In the genomic region with DNA sequence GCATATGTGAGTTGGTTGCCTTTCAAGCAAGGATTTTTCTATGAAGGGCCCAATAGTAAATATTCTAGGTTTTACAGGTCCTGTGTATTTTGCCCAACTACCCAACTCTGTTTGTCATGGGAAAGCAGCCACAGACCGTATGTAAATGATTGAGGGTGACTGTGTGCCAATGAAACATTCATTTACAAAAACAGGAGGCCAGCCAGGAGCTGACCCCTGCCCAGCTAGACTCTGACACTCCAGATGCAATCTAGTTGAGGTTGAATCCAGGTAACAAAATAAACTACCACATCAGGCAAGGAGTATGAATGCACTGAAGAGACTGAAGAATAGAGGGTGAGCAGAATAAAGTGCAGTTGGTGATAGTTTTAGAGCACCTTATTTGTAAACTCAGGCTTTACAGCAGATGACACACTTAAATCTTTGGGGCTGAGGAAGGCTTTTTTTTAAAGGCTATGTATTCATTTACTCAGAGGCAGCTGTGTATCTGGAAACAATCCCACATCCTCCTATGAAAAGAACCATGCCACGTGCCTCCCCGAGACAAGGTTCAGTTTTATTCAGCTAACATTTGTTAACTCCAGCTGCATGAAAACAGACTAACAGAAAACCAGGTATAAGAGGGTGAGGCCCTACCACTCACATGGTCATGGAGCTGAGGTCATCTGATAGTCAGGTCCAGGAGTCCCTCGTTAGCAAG, we compare ENCODE assay signal across 20 cellular contexts.
DNase-seq lines count a peak whose midpoint lies in the region; ATAC-seq lines count a peak whose summit lies in the region.
"Had no signal": no experiment of that assay in that cellular context is flagged by ENCODE, and none has a peak within 500 bp of the region (broad histone marks: within the 10 kb centered on the region; RNA-seq: fewer than 3 reads in every experiment).

No MANE protein-coding gene starts in this region.

- H3K9me3 ChIP-seq in subcutaneous abdominal adipose tissue (ENCODE audit: control insufficient read depth in 5 of 5, low read length in 5 of 5): no peaks in the 10 kb centered on the region
- H3K9me3 ChIP-seq: left lung, psoas muscle had no signal

- POLR2A ChIA-PET in activated naive CD8-positive, alpha-beta T cell treated with anti-CD3 and anti-CD28 coated beads, Interleukin-2, amount 10 ng/mL, durations not matched to agents 7 days and 5 days (lab: Charles Lee): no interaction called here

- peaks cover 14% of the 10 kb centered on the region for H3K4me1 Mint-ChIP-seq in activated naive CD8-positive, alpha-beta T cell treated with anti-CD3 and anti-CD28 coated beads, Interleukin-2, amount 10 ng/mL, durations not matched to agents 7 days and 5 days
- H3K4me1 Mint-ChIP-seq in activated naive CD8-positive, alpha-beta T cell treated with anti-CD3 and anti-CD28 coated beads, Interleukin-2, amount 50 U/mL, for 24 hours: peaks cover 35% of the 10 kb centered on the region
- H3K4me1 Mint-ChIP-seq in activated naive CD4-positive, alpha-beta T cell treated with anti-CD3 and anti-CD28 coated beads, Interleukin-2, amount 50 U/mL, for 24 hours: peaks cover 79% of the 10 kb centered on the region

- no peak overlapping the region for H3K4me3 ChIP-seq in subcutaneous abdominal adipose tissue (ENCODE audit: low read depth in 1 of 5, low read length in 5 of 5)
- H3K4me3 ChIP-seq: left lung, PC-9, psoas muscle had no signal

- H3K27ac Mint-ChIP-seq in activated naive CD8-positive, alpha-beta T cell treated with anti-CD3 and anti-CD28 coated beads, Interleukin-2, amount 10 ng/mL, durations not matched to agents 7 days and 5 days: no peak overlapping the region
- H3K27ac Mint-ChIP-seq in activated naive CD8-positive, alpha-beta T cell treated with anti-CD3 and anti-CD28 coated beads, Interleukin-2, amount 50 U/mL, for 24 hours: no peak overlapping the region
- peak overlapping the region; percentile 87 for H3K27ac Mint-ChIP-seq in activated naive CD4-positive, alpha-beta T cell treated with anti-CD3 and anti-CD28 coated beads, Interleukin-2, amount 50 U/mL, for 24 hours
- H3K27ac Mint-ChIP-seq: dendritic cell treated with granulocyte-macrophage colony-stimulating factor and Interleukin-4, amounts not matched to agents 40 ng/mL and 50 ng/mL, for 4 days; natural killer cell treated with Interleukin-12 subunit alpha and Interleukin-12 subunit beta and Interleukin-15 and Interleukin-18, amount 100 ng/mL, for 72 hours had no signal

- H3K27ac ChIP-seq in subcutaneous abdominal adipose tissue (ENCODE audit: low read depth, low read length): peak overlapping the region; percentile 42
- H3K27ac ChIP-seq: left lung, PC-9, psoas muscle had no signal

- no peaks in the 10 kb centered on the region for H3K36me3 Mint-ChIP-seq in activated naive CD8-positive, alpha-beta T cell treated with anti-CD3 and anti-CD28 coated beads, Interleukin-2, amount 10 ng/mL, durations not matched to agents 7 days and 5 days
- no peaks in the 10 kb centered on the region for H3K36me3 Mint-ChIP-seq in activated naive CD8-positive, alpha-beta T cell treated with anti-CD3 and anti-CD28 coated beads, Interleukin-2, amount 50 U/mL, for 24 hours (ENCODE audit: low read depth)
- H3K36me3 Mint-ChIP-seq in activated naive CD4-positive, alpha-beta T cell treated with anti-CD3 and anti-CD28 coated beads, Interleukin-2, amount 50 U/mL, for 24 hours: no peaks in the 10 kb centered on the region
- H3K36me3 Mint-ChIP-seq: natural killer cell treated with Interleukin-12 subunit alpha and Interleukin-12 subunit beta and Interleukin-15 and Interleukin-18, amount 100 ng/mL, for 72 hours had no signal

- DNase-seq in activated naive CD8-positive, alpha-beta T cell treated with anti-CD3 and anti-CD28 coated beads, Interleukin-2, amount 10 ng/mL, durations not matched to agents 7 days and 5 days: no peak
- no peak for DNase-seq in activated naive CD8-positive, alpha-beta T cell treated with anti-CD3 and anti-CD28 coated beads, Interleukin-2, amount 50 U/mL, for 24 hours
- DNase-seq in left kidney (ENCODE audit: low read depth, low spot score): peak; percentile 18
- no peak for DNase-seq in SHP77 (lab: John Stamatoyannopoulos, UW)
- DNase-seq: Calu3; GDM1; left lung; NCI-H1105 treated with DMSO at 0.1 percent for 48 hours; PC-9; psoas muscle; stimulated activated CD4-positive, alpha-beta T cell treated with anti-CD3 and anti-CD28 coated beads, Interleukin-15, amount 100 ng/mL, for 24 hours had no signal

- no peak overlapping the region for H3K9ac ChIP-seq in subcutaneous abdominal adipose tissue (ENCODE audit: low read length in 5 of 5)

- H3K4me1 ChIP-seq in subcutaneous abdominal adipose tissue (ENCODE audit: control insufficient read depth in 5 of 5, insufficient read depth in 5 of 5, low read length in 5 of 5): peaks cover 2 to 78% (median 11%) of the 10 kb centered on the region in 5 donors

- H3K36me3 ChIP-seq in subcutaneous abdominal adipose tissue (ENCODE audit: control insufficient read depth in 5 of 5, insufficient read depth in 5 of 5, low read length in 5 of 5): no peaks in the 10 kb centered on the region
- H3K36me3 ChIP-seq: left lung had no signal

- H3K4me3 Mint-ChIP-seq in activated naive CD8-positive, alpha-beta T cell treated with anti-CD3 and anti-CD28 coated beads, Interleukin-2, amount 10 ng/mL, durations not matched to agents 7 days and 5 days: no peak overlapping the region
- no peak overlapping the region for H3K4me3 Mint-ChIP-seq in activated naive CD8-positive, alpha-beta T cell treated with anti-CD3 and anti-CD28 coated beads, Interleukin-2, amount 50 U/mL, for 24 hours
- no peak overlapping the region for H3K4me3 Mint-ChIP-seq in activated naive CD4-positive, alpha-beta T cell treated with anti-CD3 and anti-CD28 coated beads, Interleukin-2, amount 50 U/mL, for 24 hours
- H3K4me3 Mint-ChIP-seq: dendritic cell treated with granulocyte-macrophage colony-stimulating factor and Interleukin-4, amounts not matched to agents 40 ng/mL and 50 ng/mL, for 4 days; natural killer cell treated with Interleukin-12 subunit alpha and Interleukin-12 subunit beta and Interleukin-15 and Interleukin-18, amount 100 ng/mL, for 72 hours had no signal

- peaks cover 6% of the 10 kb centered on the region for H3K27me3 Mint-ChIP-seq in activated naive CD8-positive, alpha-beta T cell treated with anti-CD3 and anti-CD28 coated beads, Interleukin-2, amount 10 ng/mL, durations not matched to agents 7 days and 5 days
- no peaks in the 10 kb centered on the region for H3K27me3 Mint-ChIP-seq in activated naive CD8-positive, alpha-beta T cell treated with anti-CD3 and anti-CD28 coated beads, Interleukin-2, amount 50 U/mL, for 24 hours
- no peaks in the 10 kb centered on the region for H3K27me3 Mint-ChIP-seq in activated naive CD4-positive, alpha-beta T cell treated with anti-CD3 and anti-CD28 coated beads, Interleukin-2, amount 50 U/mL, for 24 hours
- H3K27me3 Mint-ChIP-seq: dendritic cell treated with granulocyte-macrophage colony-stimulating factor and Interleukin-4, amounts not matched to agents 40 ng/mL and 50 ng/mL, for 4 days had no signal

- H3K27me3 ChIP-seq in subcutaneous abdominal adipose tissue (ENCODE audit: control insufficient read depth in 5 of 5, insufficient read depth in 4 of 5, low read length in 5 of 5): no peaks in the 10 kb centered on the region
- H3K27me3 ChIP-seq: left lung had no signal

- no peaks in the 10 kb centered on the region for H3K9me3 Mint-ChIP-seq in activated naive CD8-positive, alpha-beta T cell treated with anti-CD3 and anti-CD28 coated beads, Interleukin-2, amount 10 ng/mL, durations not matched to agents 7 days and 5 days
- H3K9me3 Mint-ChIP-seq in activated naive CD8-positive, alpha-beta T cell treated with anti-CD3 and anti-CD28 coated beads, Interleukin-2, amount 50 U/mL, for 24 hours: no peaks in the 10 kb centered on the region
- H3K9me3 Mint-ChIP-seq in activated naive CD4-positive, alpha-beta T cell treated with anti-CD3 and anti-CD28 coated beads, Interleukin-2, amount 50 U/mL, for 24 hours: no peaks in the 10 kb centered on the region
- H3K9me3 Mint-ChIP-seq: dendritic cell treated with granulocyte-macrophage colony-stimulating factor and Interleukin-4, amounts not matched to agents 40 ng/mL and 50 ng/mL, for 4 days; natural killer cell treated with Interleukin-12 subunit alpha and Interleukin-12 subunit beta and Interleukin-15 and Interleukin-18, amount 100 ng/mL, for 72 hours had no signal

- peak; percentile 42 for ATAC-seq in activated naive CD8-positive, alpha-beta T cell treated with anti-CD3 and anti-CD28 coated beads, Interleukin-2, amount 10 ng/mL, durations not matched to agents 7 days and 5 days (ENCODE audit: low read depth)
- no peak for ATAC-seq in activated naive CD8-positive, alpha-beta T cell treated with anti-CD3 and anti-CD28 coated beads, Interleukin-2, amount 50 U/mL, for 24 hours
- ATAC-seq in HG02642 (IDR thresholded peaks at IDR 0.05; ENCODE audit: poor library complexity, unreplicated experiment) (no peak), GM19397 (IDR thresholded peaks at IDR 0.05; ENCODE audit: unreplicated experiment) (no peak)
- ATAC-seq: esophagus mucosa; HCT116; left lung; natural killer cell treated with Interleukin-12 subunit alpha and Interleukin-12 subunit beta and Interleukin-15 and Interleukin-18, amount 100 ng/mL, for 72 hours; psoas muscle; SK-N-SH treated with all-trans-retinoic acid at 6 μM for 48 hours had no signal
